In the genomic region with DNA sequence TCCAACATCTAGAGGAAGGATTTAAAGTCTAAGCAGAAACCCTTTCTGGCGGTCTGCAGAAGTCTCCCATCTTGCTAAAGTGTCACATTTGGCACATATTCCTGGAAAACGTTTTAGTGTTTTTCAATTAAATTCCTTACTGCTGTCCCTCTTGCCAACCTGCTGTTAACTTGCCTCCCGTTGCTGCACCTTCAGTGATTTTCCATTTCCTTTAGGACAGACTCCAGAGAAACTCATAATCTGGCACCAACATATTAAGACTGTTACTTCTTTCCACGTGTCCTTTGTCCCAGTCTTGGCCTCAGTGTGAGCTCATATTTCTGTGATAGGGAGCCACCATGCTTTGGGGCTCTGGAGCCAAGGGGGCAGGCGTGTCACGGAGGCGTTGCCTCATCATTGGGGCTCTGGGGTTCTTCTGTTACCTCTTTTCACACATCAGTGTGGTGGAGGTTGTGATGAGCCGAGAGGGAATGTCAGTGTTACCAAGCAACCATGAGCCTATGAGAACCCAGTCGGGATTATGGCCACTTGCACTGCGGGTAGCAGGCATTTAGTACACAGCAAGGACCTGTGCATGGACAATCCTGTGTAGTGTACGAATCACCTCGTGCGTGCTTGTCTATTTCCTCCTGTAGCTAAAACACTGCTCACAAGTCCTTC, we compare ENCODE assay signal across 15 cellular contexts. TPM values are rescaled to one million over a fixed set of nuclear protein-coding genes. Genes with fewer than 3 reads are reported as not detected.
DNase-seq lines count a peak whose midpoint lies in the region; ATAC-seq and TF ChIP-seq lines count a peak whose summit lies in the region.
"Had no signal": no experiment of that assay in that cellular context is flagged by ENCODE, and none has a peak within 500 bp of the region (broad histone marks: within the 10 kb centered on the region; RNA-seq: fewer than 3 reads in every experiment).

No MANE protein-coding gene starts in this region.

- WGBS in heart left ventricle, 4 donors = 75 to 81% (median 77%) methylated on average over 13 of the region's 13 CpGs
- 56 to 62% methylated on average over 11 of the region's 13 CpGs for WGBS in gastroesophageal sphincter (ENCODE audit: low coverage in 1 of 2), 2 donors
- WGBS in sigmoid colon, 2 donors = 72 to 81% methylated on average over 13 of the region's 13 CpGs

- H3K4me1 ChIP-seq in heart left ventricle = peaks cover 0 to 20% (median 5%) of the 10 kb centered on the region in 12 donors
- peaks cover 0 to 55% (median 0%) of the 10 kb centered on the region in 3 donors for H3K4me1 ChIP-seq in gastroesophageal sphincter
- H3K4me1 ChIP-seq in sigmoid colon = peaks cover 0 to 27% (median 19%) of the 10 kb centered on the region in 4 donors
- H3K4me1 ChIP-seq: Caco-2, HAP-1 had no signal

- DNase-seq in Right ventricle myocardium inferior (ENCODE audit: missing footprints) = no peak
- no peak for DNase-seq in heart left ventricle
- peak; percentile 59 for DNase-seq in G401 (ENCODE audit: low spot score)
- peak; percentile 68 for DNase-seq in sigmoid colon
- DNase-seq in activated CD8-positive, alpha-beta memory T cell treated with anti-CD3 and anti-CD28 coated beads, Interleukin-2, amount 50 U/mL, for 4 hours = no peak
- DNase-seq in cortex of kidney (lab: John Stamatoyannopoulos, UW) = no peak
- DNase-seq: Caco-2; CD4-positive, alpha-beta T cell; GDM1; GM23248 had no signal

- H3K9me3 ChIP-seq in heart left ventricle (peaks cover 0 to 8% (median 0%) of the 10 kb centered on the region in 12 donors), gastroesophageal sphincter (peaks cover 0 to 9% (median 0%) of the 10 kb centered on the region in 3 donors), sigmoid colon (no peaks in the 10 kb centered on the region)
- H3K9me3 ChIP-seq: Caco-2, HAP-1 had no signal

- no peak overlapping the region for H3K27ac ChIP-seq in heart left ventricle
- H3K27ac ChIP-seq in gastroesophageal sphincter = no peak overlapping the region
- H3K27ac ChIP-seq in sigmoid colon = no peak overlapping the region
- H3K27ac ChIP-seq: C4-2B, GM23248 had no signal

- TF ChIP-seq POLR2A in heart left ventricle (IDR thresholded peaks at IDR 0.05) (no peak), gastroesophageal sphincter (IDR thresholded peaks at IDR 0.05) (no peak), sigmoid colon (IDR thresholded peaks at IDR 0.05) (no peak)

- H3K36me3 ChIP-seq in heart left ventricle (no peaks in the 10 kb centered on the region), gastroesophageal sphincter (no peaks in the 10 kb centered on the region), sigmoid colon (no peaks in the 10 kb centered on the region)
- H3K36me3 ChIP-seq: HAP-1 had no signal

- TF ChIP-seq EP300 in gastroesophageal sphincter (IDR thresholded peaks at IDR 0.05) (no peak), sigmoid colon (IDR thresholded peaks at IDR 0.05) (no peak)

- in situ Hi-C loops in G401 (cut with HindIII; ENCODE audit: low sequenced_read_pairs) = no loop called here

- H3K27me3 ChIP-seq in heart left ventricle (peaks cover 0 to 4% (median 0%) of the 10 kb centered on the region in 9 donors), gastroesophageal sphincter (peaks cover 19% of the 10 kb centered on the region), sigmoid colon (peaks cover 0 to 4% (median 0%) of the 10 kb centered on the region in 3 donors)

- H3K4me3 ChIP-seq in heart left ventricle = no peak overlapping the region
- no peak overlapping the region for H3K4me3 ChIP-seq in gastroesophageal sphincter
- H3K4me3 ChIP-seq in sigmoid colon = no peak overlapping the region
- H3K4me3 ChIP-seq: GM23248, HAP-1 had no signal

- intact Hi-C loops in Right ventricle myocardium inferior (cut with DNase I) (loop anchor here (5.0 kb wide), 1 partner anchor 638 kb away; no protein-coding TSS in a partner anchor), heart left ventricle (cut with DNase I) (loop anchor here in 7 of 10 donors (5.0 to 10.0 kb wide), 7 partner anchors 638 to 1320 kb away; a partner anchor contains a TSS), sigmoid colon (cut with DNase I) (loop anchor here (5.0 to 10.0 kb wide), 2 partner anchors 638 to 1330 kb away; a partner anchor contains a TSS)

- ATAC-seq in Right ventricle myocardium inferior (peak; percentile 38), heart left ventricle (no peak), gastroesophageal sphincter (peak; percentile 17)
- ATAC-seq: HepG2 had no signal

- TF ChIP-seq CTCF in heart left ventricle (IDR thresholded peaks at IDR 0.05) (no peak), gastroesophageal sphincter (IDR thresholded peaks at IDR 0.05) (no peak), sigmoid colon (IDR thresholded peaks at IDR 0.05) (no peak)

RNA-seq across cellular contexts. Expression of a gene that starts 26.0 kb away (rescaled TPM):
- total RNA-seq in Right ventricle myocardium inferior = 52.7 TPM
- total RNA-seq in heart left ventricle = 10 to 100 TPM; 32.8 to 61.7 (median 42.4) TPM
- polyA plus RNA-seq in heart left ventricle = 10 to 100 TPM; 39.4 to 78.2 TPM
- 15.9 and 22.9 TPM in 2 replicates for total RNA-seq in G401 (2014; rRNA removed; shearing (Covaris generic))
- total RNA-seq in gastroesophageal sphincter = 10 to 100 TPM; 45.8 to 59.8 (median 53.8) TPM
- 100 to 1,000 TPM in 2 of 4 donors, 10 to 100 TPM in 2; 72.1 to 108 (median 94.6) TPM for total RNA-seq in sigmoid colon
- 10 to 100 TPM; 21.3 to 31.2 (median 21.9) TPM for polyA plus RNA-seq in sigmoid colon
- total RNA-seq: A172 had no signal

Comparison
In these comparisons a context has a peak if more than half of its experiments do, and no peak if none do; other contexts are left out.
1. ATAC-seq: peak in Right ventricle myocardium inferior (single experiment) and gastroesophageal sphincter (single experiment); none in heart left ventricle (0 of 4).
2. DNase-seq: peak in G401 (single experiment) and sigmoid colon (single experiment); none in Right ventricle myocardium inferior (single experiment), heart left ventricle (0 of 5), activated CD8-positive, alpha-beta memory T cell treated with anti-CD3 and anti-CD28 coated beads, Interleukin-2, amount 50 U/mL, for 4 hours (single experiment) and cortex of kidney (single experiment).